8 cellular contexts compared by ENCODE assay signal in genomic region chr5:131671409-131671808, GRCh38. TPM values are rescaled to one million over a fixed set of nuclear protein-coding genes. Genes with fewer than 3 reads are reported as not detected.
A peak's percentile ranks its signal among the peaks of the same experiment; 100 is the strongest.
DNase-seq lines count a peak whose midpoint lies in the region; ATAC-seq and TF ChIP-seq lines count a peak whose summit lies in the region.

No MANE protein-coding gene starts in this region.

- peak; percentile 60 for ATAC-seq in GM18511 (IDR thresholded peaks at IDR 0.05; ENCODE audit: unreplicated experiment)
- ATAC-seq in HG02938 (IDR thresholded peaks at IDR 0.05; ENCODE audit: unreplicated experiment), result peak; percentile 61

- no peaks in the 10 kb centered on the region for H3K9me3 ChIP-seq in sigmoid colon

- TF ChIP-seq CTCF in coronary artery (IDR thresholded peaks at IDR 0.05) (no peak), sigmoid colon (IDR thresholded peaks at IDR 0.05) (no peak)

- DNase-seq in coronary artery (ENCODE audit: low spot score), result no peak
- no peak for DNase-seq in sigmoid colon
- no peak for DNase-seq in activated CD4-positive, CD25-positive, alpha-beta regulatory T cell (lab: John Stamatoyannopoulos, UW)
- no peak for DNase-seq in NCI-H82 (lab: John Stamatoyannopoulos, UW)
- no peak for DNase-seq in NCI-H1048 (lab: John Stamatoyannopoulos, UW)
- DNase-seq in NCI-H1105 treated with DMSO at 0.1 percent for 48 hours (lab: John Stamatoyannopoulos, UW), result no peak

- peaks cover 0 to 66% (median 51%) of the 10 kb centered on the region in 4 donors for H3K4me1 ChIP-seq in sigmoid colon

- no peak for TF ChIP-seq EP300 in sigmoid colon (IDR thresholded peaks at IDR 0.05)

- TF ChIP-seq POLR2A in sigmoid colon (IDR thresholded peaks at IDR 0.05), result no peak

- H3K27ac ChIP-seq in coronary artery, result peak overlapping the region; percentile 71 to 87
- H3K27ac ChIP-seq in sigmoid colon, result peak overlapping the region; percentile 76 to 90 (median 86)

- H3K4me3 ChIP-seq in coronary artery (no peak overlapping the region), sigmoid colon (no peak overlapping the region)

- intact Hi-C loops in sigmoid colon (cut with DNase I), result no loop called here

- H3K36me3 ChIP-seq in sigmoid colon, result peaks cover 0 to 48% (median 6%) of the 10 kb centered on the region in 4 donors

- H3K27me3 ChIP-seq in sigmoid colon, result no peaks in the 10 kb centered on the region

RNA-seq across cellular contexts. Expression of gene RAPGEF6, which starts 36.4 kb away (rescaled TPM):
- total RNA-seq in sigmoid colon, result 10 to 100 TPM; 16.1 to 30.5 (median 18.6) TPM
- polyA plus RNA-seq in sigmoid colon, result 1 to 10 TPM; 1.8 to 8.0 (median 2.1) TPM
